In genomic region chr17:41814195-41814594, GRCh38 we compare ENCODE assay signal across 16 cellular contexts. TPM values are rescaled to one million over a fixed set of nuclear protein-coding genes. Genes with fewer than 3 reads are reported as not detected.
A peak's percentile ranks its signal among the peaks of the same experiment; 100 is the strongest.
DNase-seq lines count a peak whose midpoint lies in the region; ATAC-seq, FAIRE-seq and TF ChIP-seq lines count a peak whose summit lies in the region.
"Had no signal": no experiment of that assay in that cellular context is flagged by ENCODE, and none has a peak within 500 bp of the region (broad histone marks: within the 10 kb centered on the region; RNA-seq: fewer than 3 reads in every experiment).

No MANE protein-coding gene starts in this region.

- no peaks in the 10 kb centered on the region for H3K9me3 Mint-ChIP-seq in CD4-positive, alpha-beta T cell
- no peaks in the 10 kb centered on the region for H3K9me3 Mint-ChIP-seq in endothelial cell (ENCODE audit: unreplicated experiment)
- no peaks in the 10 kb centered on the region for H3K9me3 Mint-ChIP-seq in activated CD8-positive, alpha-beta T cell treated with anti-CD3 and anti-CD28 coated beads, Interleukin-2, amount 10 ng/mL, durations not matched to agents 7 days and 5 days (ENCODE audit: insufficient read depth)
- H3K9me3 Mint-ChIP-seq: activated CD4-positive, alpha-beta T cell treated with anti-CD3 and anti-CD28 coated beads, Interleukin-2, amount 10 ng/mL, durations not matched to agents 7 days and 5 days; activated naive CD8-positive, alpha-beta T cell treated with anti-CD3 and anti-CD28 coated beads, Interleukin-2, amount 10 ng/mL, durations not matched to agents 7 days and 5 days had no signal

- H3K4me1 ChIP-seq in neuron (ENCODE audit: insufficient read depth, low read length): peaks cover 25% of the 10 kb centered on the region

- CTCF ChIA-PET in CD4-positive, alpha-beta T cell (lab: Charles Lee): interaction anchor here (0.6 kb wide), 1 partner anchor 506 kb away, joined by 3 read pairs; no protein-coding TSS in a partner anchor
- CTCF ChIA-PET in activated CD8-positive, alpha-beta T cell treated with anti-CD3 and anti-CD28 coated beads, Interleukin-2, amount 10 ng/mL, durations not matched to agents 7 days and 5 days (lab: Charles Lee): interaction anchor here (1.0 to 1.2 kb wide), 2 partner anchors 12 to 13 kb away, joined by 3 to 4 read pairs; no protein-coding TSS in a partner anchor

- DNase-seq in CD4-positive, alpha-beta T cell: no peak
- DNase-seq in endothelial cell (ENCODE audit: low spot score) (no peak), NCI-H510A (lab: John Stamatoyannopoulos, UW) (no peak), H54 (ENCODE audit: insufficient read length, low spot score) (no peak)
- DNase-seq in activated CD8-positive, alpha-beta T cell treated with anti-CD3 and anti-CD28 coated beads, Interleukin-2, amount 10 ng/mL, durations not matched to agents 7 days and 5 days: no peak
- no peak for DNase-seq in activated T-cell treated with anti-CD3 and anti-CD28 coated beads, Interleukin-2, amount 50 U/mL, for 48 hours
- DNase-seq: activated CD4-positive, alpha-beta T cell treated with anti-CD3 and anti-CD28 coated beads, Interleukin-2, amount 10 ng/mL, durations not matched to agents 7 days and 5 days; activated naive CD8-positive, alpha-beta T cell treated with anti-CD3 and anti-CD28 coated beads, Interleukin-2, amount 10 ng/mL, durations not matched to agents 7 days and 5 days; KBM-7; NCI-H2171 treated with DMSO at 0.1 percent for 48 hours; SIG-M5 had no signal

- FAIRE-seq in H54 (lab: Jason Lieb, UNC): no peak
- FAIRE-seq: GM18507 had no signal

- H3K9me3 ChIP-seq in CD4-positive, alpha-beta T cell (ENCODE audit: control insufficient read depth, low read length): no peaks in the 10 kb centered on the region
- H3K9me3 ChIP-seq in neuron (ENCODE audit: low read length): no peaks in the 10 kb centered on the region

- peaks cover 10% of the 10 kb centered on the region for H3K36me3 Mint-ChIP-seq in CD4-positive, alpha-beta T cell (ENCODE audit: low read depth)
- peaks cover 13% of the 10 kb centered on the region for H3K36me3 Mint-ChIP-seq in endothelial cell (ENCODE audit: low read depth, unreplicated experiment)
- H3K36me3 Mint-ChIP-seq in activated CD8-positive, alpha-beta T cell treated with anti-CD3 and anti-CD28 coated beads, Interleukin-2, amount 10 ng/mL, durations not matched to agents 7 days and 5 days (ENCODE audit: low read depth): peaks cover 2% of the 10 kb centered on the region
- H3K36me3 Mint-ChIP-seq: activated naive CD8-positive, alpha-beta T cell treated with anti-CD3 and anti-CD28 coated beads, Interleukin-2, amount 10 ng/mL, durations not matched to agents 7 days and 5 days had no signal

- TF ChIP-seq POLR2A in H54 (IDR thresholded peaks at IDR 0.05; ENCODE audit: low read depth, low read length): no peak

- POLR2A ChIA-PET in CD4-positive, alpha-beta T cell (lab: Charles Lee): no interaction called here
- POLR2A ChIA-PET in activated CD8-positive, alpha-beta T cell treated with anti-CD3 and anti-CD28 coated beads, Interleukin-2, amount 10 ng/mL, durations not matched to agents 7 days and 5 days (lab: Charles Lee): no interaction called here

- H3K27me3 ChIP-seq in CD4-positive, alpha-beta T cell (ENCODE audit: control insufficient read depth, insufficient read depth, low read length): no peaks in the 10 kb centered on the region
- H3K27me3 ChIP-seq in neuron (ENCODE audit: insufficient read depth, low read length): no peaks in the 10 kb centered on the region

- no peak for TF ChIP-seq CTCF in CD4-positive, alpha-beta T cell (IDR thresholded peaks at IDR 0.05)
- TF ChIP-seq CTCF in endothelial cell (IDR thresholded peaks at IDR 0.05; ENCODE audit: unreplicated experiment): no peak

- peak overlapping the region; percentile 65 for H3K4me3 ChIP-seq in neuron (ENCODE audit: low read length)

- intact Hi-C loops in CD4-positive, alpha-beta T cell (cut with DNase I, micrococcal nuclease): no loop called here

- no peak overlapping the region for H3K27ac Mint-ChIP-seq in CD4-positive, alpha-beta T cell
- H3K27ac Mint-ChIP-seq in endothelial cell (ENCODE audit: unreplicated experiment): no peak overlapping the region
- H3K27ac Mint-ChIP-seq in activated CD8-positive, alpha-beta T cell treated with anti-CD3 and anti-CD28 coated beads, Interleukin-2, amount 10 ng/mL, durations not matched to agents 7 days and 5 days: no peak overlapping the region
- H3K27ac Mint-ChIP-seq: activated CD4-positive, alpha-beta T cell treated with anti-CD3 and anti-CD28 coated beads, Interleukin-2, amount 10 ng/mL, durations not matched to agents 7 days and 5 days; activated naive CD8-positive, alpha-beta T cell treated with anti-CD3 and anti-CD28 coated beads, Interleukin-2, amount 10 ng/mL, durations not matched to agents 7 days and 5 days had no signal

- peak overlapping the region; percentile 65 for H3K4me3 Mint-ChIP-seq in CD4-positive, alpha-beta T cell
- peak overlapping the region; percentile 95 for H3K4me3 Mint-ChIP-seq in endothelial cell (ENCODE audit: unreplicated experiment)
- H3K4me3 Mint-ChIP-seq in activated CD8-positive, alpha-beta T cell treated with anti-CD3 and anti-CD28 coated beads, Interleukin-2, amount 10 ng/mL, durations not matched to agents 7 days and 5 days: no peak overlapping the region

- peaks cover 23% of the 10 kb centered on the region for H3K36me3 ChIP-seq in neuron (ENCODE audit: insufficient read depth, low read length)

- H3K27me3 Mint-ChIP-seq in CD4-positive, alpha-beta T cell: no peaks in the 10 kb centered on the region
- peaks cover 11% of the 10 kb centered on the region for H3K27me3 Mint-ChIP-seq in endothelial cell (ENCODE audit: unreplicated experiment)
- peaks cover 15% of the 10 kb centered on the region for H3K27me3 Mint-ChIP-seq in activated CD8-positive, alpha-beta T cell treated with anti-CD3 and anti-CD28 coated beads, Interleukin-2, amount 10 ng/mL, durations not matched to agents 7 days and 5 days (ENCODE audit: low read depth)

- ATAC-seq in CD4-positive, alpha-beta T cell (ENCODE audit: poor library complexity): no peak
- no peak for ATAC-seq in activated CD8-positive, alpha-beta T cell treated with anti-CD3 and anti-CD28 coated beads, Interleukin-2, amount 10 ng/mL, durations not matched to agents 7 days and 5 days
- ATAC-seq: left lobe of liver, right cardiac atrium had no signal

- peaks cover 22% of the 10 kb centered on the region for H3K4me1 Mint-ChIP-seq in CD4-positive, alpha-beta T cell (ENCODE audit: low read depth)
- peaks cover 16% of the 10 kb centered on the region for H3K4me1 Mint-ChIP-seq in endothelial cell (ENCODE audit: unreplicated experiment)
- peaks cover 12% of the 10 kb centered on the region for H3K4me1 Mint-ChIP-seq in activated CD8-positive, alpha-beta T cell treated with anti-CD3 and anti-CD28 coated beads, Interleukin-2, amount 10 ng/mL, durations not matched to agents 7 days and 5 days (ENCODE audit: low read depth)

- no peak overlapping the region for H2AFZ ChIP-seq in neuron (ENCODE audit: low read depth, low read length)

- H3K27ac ChIP-seq in CD4-positive, alpha-beta T cell (ENCODE audit: low read depth, low read length): no peak overlapping the region

RNA-seq across cellular contexts. Expression of gene FKBP10, which starts 1.4 kb away (rescaled TPM):
- total RNA-seq in CD4-positive, alpha-beta T cell: not detected
- polyA plus RNA-seq in PFSK-1 (2012; ENCODE audit: insufficient read length, low read depth): 782 TPM
- total RNA-seq in endothelial cell (ENCODE audit: unreplicated experiment): 167 TPM
- total RNA-seq in activated CD8-positive, alpha-beta T cell treated with anti-CD3 and anti-CD28 coated beads, Interleukin-2, amount 10 ng/mL, durations not matched to agents 7 days and 5 days: not detected

RNA-seq across cellular contexts. Expression of gene P3H4, which starts 2.4 kb away (rescaled TPM):
- 1 to 10 TPM; 1.3 to 2.3 TPM for total RNA-seq in CD4-positive, alpha-beta T cell
- polyA plus RNA-seq in PFSK-1 (2012; ENCODE audit: insufficient read length, low read depth): 109 TPM
- 22.6 TPM for total RNA-seq in endothelial cell (ENCODE audit: unreplicated experiment)
- total RNA-seq in activated CD8-positive, alpha-beta T cell treated with anti-CD3 and anti-CD28 coated beads, Interleukin-2, amount 10 ng/mL, durations not matched to agents 7 days and 5 days: 1 to 10 TPM; 2.7 to 3.5 TPM

RNA-seq across cellular contexts. Expression of gene NT5C3B, which starts 21.8 kb away (rescaled TPM):
- 10 to 100 TPM; 25.7 to 29.7 TPM for total RNA-seq in CD4-positive, alpha-beta T cell
- polyA plus RNA-seq in PFSK-1 (2012; ENCODE audit: insufficient read length, low read depth): 183 TPM
- 79.9 TPM for total RNA-seq in endothelial cell (ENCODE audit: unreplicated experiment)
- 10 to 100 TPM; 15.7 to 17.8 TPM for total RNA-seq in activated CD8-positive, alpha-beta T cell treated with anti-CD3 and anti-CD28 coated beads, Interleukin-2, amount 10 ng/mL, durations not matched to agents 7 days and 5 days

RNA-seq across cellular contexts. Expression of gene KLHL10, which starts 23.4 kb away (rescaled TPM):
- not detected for total RNA-seq in CD4-positive, alpha-beta T cell
- not detected for polyA plus RNA-seq in PFSK-1 (2012; ENCODE audit: insufficient read length, low read depth)
- not detected for total RNA-seq in endothelial cell (ENCODE audit: unreplicated experiment)
- not detected for total RNA-seq in activated CD8-positive, alpha-beta T cell treated with anti-CD3 and anti-CD28 coated beads, Interleukin-2, amount 10 ng/mL, durations not matched to agents 7 days and 5 days
- total RNA-seq: activated CD4-positive, alpha-beta T cell treated with anti-CD3 and anti-CD28 coated beads, Interleukin-2, amount 10 ng/mL, durations not matched to agents 7 days and 5 days; activated naive CD8-positive, alpha-beta T cell treated with anti-CD3 and anti-CD28 coated beads, Interleukin-2, amount 10 ng/mL, durations not matched to agents 7 days and 5 days; left lobe of liver had no signal

RNA-seq across cellular contexts. Expression of gene JUP, which starts 27.7 kb away (rescaled TPM):
- total RNA-seq in CD4-positive, alpha-beta T cell: 1 to 10 TPM in 1 of 2 experiments, under 1 TPM in 1; 0.88 to 1.1 TPM
- polyA plus RNA-seq in PFSK-1 (2012; ENCODE audit: insufficient read length, low read depth): 55.9 TPM
- 330 TPM for total RNA-seq in endothelial cell (ENCODE audit: unreplicated experiment)
- total RNA-seq in activated CD8-positive, alpha-beta T cell treated with anti-CD3 and anti-CD28 coated beads, Interleukin-2, amount 10 ng/mL, durations not matched to agents 7 days and 5 days: 1 to 10 TPM; 5.2 to 6.0 TPM

Comparison
In these comparisons a context has a peak if more than half of its experiments do, and no peak if none do; other contexts are left out.
1. RNA of gene FKBP10, which starts 1.4 kb away (total RNA-seq): 167 TPM in endothelial cell (single experiment); not detected in CD4-positive, alpha-beta T cell and not detected in activated CD8-positive, alpha-beta T cell treated with anti-CD3 and anti-CD28 coated beads, Interleukin-2, amount 10 ng/mL, durations not matched to agents 7 days and 5 days; every median in the first group is over 100 times any median in the second.